ENCODE assay signal across 12 cellular contexts in the genomic region with DNA sequence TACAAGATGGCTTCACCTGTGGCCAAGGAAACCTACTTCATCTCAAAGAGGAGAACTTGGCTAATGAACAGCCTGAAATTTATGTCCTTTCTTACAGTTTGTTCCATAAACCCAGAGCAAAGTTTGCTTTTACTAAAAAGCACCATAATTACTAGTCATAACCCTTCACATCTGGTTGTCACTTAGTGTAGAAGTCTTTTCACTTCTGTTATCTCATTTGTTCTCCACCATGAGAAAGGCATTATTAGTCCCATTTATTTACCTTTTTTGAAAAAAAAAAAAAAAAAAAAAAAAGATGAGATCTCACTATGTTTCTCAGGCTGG.
DNase-seq lines count a peak whose midpoint lies in the region; ATAC-seq and TF ChIP-seq lines count a peak whose summit lies in the region.
"Had no signal": no experiment of that assay in that cellular context is flagged by ENCODE, and none has a peak within 500 bp of the region (broad histone marks: within the 10 kb centered on the region; RNA-seq: fewer than 3 reads in every experiment).

No MANE protein-coding gene starts in this region.

- peaks cover 8% of the 10 kb centered on the region for H3K79me1 ChIP-seq in trophoblast cell (ENCODE audit: low read length)

- H3K4ac ChIP-seq in trophoblast cell (ENCODE audit: low read depth, low read length): no peak overlapping the region

- peak overlapping the region; percentile 50 for H2BK12ac ChIP-seq in trophoblast cell (ENCODE audit: low read length)

- H3K36me3 ChIP-seq in heart right ventricle (no peaks in the 10 kb centered on the region), iPS-20b (ENCODE audit: insufficient read depth, low read depth, low read length) (no peaks in the 10 kb centered on the region), trophoblast cell (ENCODE audit: control insufficient read depth in 1 of 2, insufficient read depth in 2 of 2, low read length in 2 of 2) (no peaks in the 10 kb centered on the region), vagina (no peaks in the 10 kb centered on the region)

- H2AFZ ChIP-seq in trophoblast cell (ENCODE audit: insufficient read depth, low read length, poor library complexity): no peak overlapping the region

- H2AK5ac ChIP-seq in trophoblast cell (ENCODE audit: low read length): peak overlapping the region; percentile 7

- peak overlapping the region; percentile 64 for H4K12ac ChIP-seq in trophoblast cell (ENCODE audit: low read depth, low read length)

- no peak for TF ChIP-seq POLR2A in vagina (IDR thresholded peaks at IDR 0.05)

- peak overlapping the region; percentile 45 for H4K91ac ChIP-seq in trophoblast cell (ENCODE audit: low read depth, low read length)

- H3K9ac ChIP-seq in iPS-20b (ENCODE audit: low read depth, low read length): peak overlapping the region; percentile 46; the same call in 1 of the 2 replicates
- no peak overlapping the region for H3K9ac ChIP-seq in trophoblast cell (ENCODE audit: low read length)

- peak overlapping the region; percentile 29 for H2BK120ac ChIP-seq in trophoblast cell (ENCODE audit: insufficient read depth, low read length, poor library complexity)

- H3K18ac ChIP-seq in trophoblast cell (ENCODE audit: low read length): no peak overlapping the region

- H3K9me3 ChIP-seq in heart right ventricle (peaks cover 0 to 11% (median 0%) of the 10 kb centered on the region in 11 donors), iPS-20b (ENCODE audit: insufficient read depth, low read depth, low read length) (no peaks in the 10 kb centered on the region), trophoblast cell (ENCODE audit: insufficient read depth, low read depth, low read length) (peaks cover 2% of the 10 kb centered on the region), vagina (no peaks in the 10 kb centered on the region)

- intact Hi-C loops in heart right ventricle (cut with DNase I) (loop anchor here in 2 of 10 donors (5.0 to 10.0 kb wide), 2 partner anchors 51 to 136 kb away; partner anchors contain the start of gene PIAS1 (in 1 of the 2)), left ventricle myocardium superior (cut with micrococcal nuclease) (no loop called here), vagina (cut with DNase I) (no loop called here)

- H3K27ac ChIP-seq in heart right ventricle: peak overlapping the region; percentile 15 to 91 (median 78)
- H3K27ac ChIP-seq in iPS-20b (ENCODE audit: low read length): no peak overlapping the region
- no peak overlapping the region for H3K27ac ChIP-seq in trophoblast cell (ENCODE audit: low read depth, low read length)
- H3K27ac ChIP-seq in vagina: peak overlapping the region; percentile 72

- DNase-seq in heart right ventricle (no peak), left ventricle myocardium superior (no peak), trophoblast cell (no peak), vagina (ENCODE audit: extremely low spot score in 2 of 2) (no peak), GM19238 (ENCODE audit: insufficient read length, low spot score) (no peak), epidermal melanocyte (ENCODE audit: insufficient read length, low spot score) (no peak)
- DNase-seq: activated CD4-positive, alpha-beta T cell treated with anti-CD3 and anti-CD28 coated beads for 1 hour; activated T-cell treated with anti-CD3 and anti-CD28 coated beads, Interleukin-2, amount 50 U/mL, for 4 hours; NCI-H2171 treated with DMSO at 0.1 percent for 48 hours had no signal

- no peaks in the 10 kb centered on the region for H3K79me2 ChIP-seq in trophoblast cell (ENCODE audit: control insufficient read depth, insufficient read depth, low read length, poor library complexity)

- no peak for ATAC-seq in heart right ventricle
- ATAC-seq in left ventricle myocardium superior: no peak
- ATAC-seq in HG03565 (IDR thresholded peaks at IDR 0.05; ENCODE audit: unreplicated experiment): no peak
- ATAC-seq: activated T-cell treated with anti-CD3 and anti-CD28 coated beads, Interleukin-2, amount 50 U/mL, for 4 hours; HCT116 had no signal

- H3K4me2 ChIP-seq in trophoblast cell (ENCODE audit: low read length): no peak overlapping the region

- H3K27me3 ChIP-seq in heart right ventricle (no peaks in the 10 kb centered on the region), iPS-20b (ENCODE audit: insufficient read depth, low read length) (no peaks in the 10 kb centered on the region), trophoblast cell (ENCODE audit: insufficient read depth, low read length) (no peaks in the 10 kb centered on the region), vagina (no peaks in the 10 kb centered on the region)

- H3K14ac ChIP-seq in trophoblast cell (ENCODE audit: low read length): peak overlapping the region; percentile 17

- H3K23ac ChIP-seq in trophoblast cell (ENCODE audit: low read length): no peak overlapping the region

- H3K4me3 ChIP-seq in heart right ventricle (no peak overlapping the region), iPS-20b (ENCODE audit: low read length) (no peak overlapping the region), trophoblast cell (ENCODE audit: low read depth, low read length) (no peak overlapping the region), vagina (no peak overlapping the region)

- H4K8ac ChIP-seq in trophoblast cell (ENCODE audit: low read depth, low read length): peak overlapping the region; percentile 36

- no peak overlapping the region for H2BK5ac ChIP-seq in trophoblast cell (ENCODE audit: low read depth, low read length, poor library complexity)

- TF ChIP-seq CTCF in heart right ventricle (IDR thresholded peaks at IDR 0.05): no peak
- TF ChIP-seq CTCF in vagina (IDR thresholded peaks at IDR 0.05): no peak

- H3K4me1 ChIP-seq in heart right ventricle (peaks cover 4 to 45% (median 32%) of the 10 kb centered on the region in 9 donors), iPS-20b (ENCODE audit: insufficient read depth, low read length) (peaks cover 15% of the 10 kb centered on the region), trophoblast cell (ENCODE audit: control insufficient read depth in 1 of 2, insufficient read depth in 2 of 2, low read length in 2 of 2) (peaks cover 15 to 19% of the 10 kb centered on the region in 2 experiments), vagina (peaks cover 39% of the 10 kb centered on the region)

Comparison
In these comparisons a context has a peak if more than half of its experiments do, and no peak if none do; other contexts are left out.
1. H3K27ac ChIP-seq: peak in heart right ventricle (10 of 10) and vagina (single experiment); none in iPS-20b (single experiment) and trophoblast cell (single experiment).